In genomic region chr9:120348951-120349429, GRCh38 we compare ENCODE assay signal across 8 cellular contexts.
A peak's percentile ranks its signal among the peaks of the same experiment; 100 is the strongest.
DNase-seq lines count a peak whose midpoint lies in the region; ATAC-seq and TF ChIP-seq lines count a peak whose summit lies in the region.

No MANE protein-coding gene starts in this region.

- no peak overlapping the region for H3K4me2 ChIP-seq in neural cell (ENCODE audit: low read length)

- H3K4me1 ChIP-seq in Panc1 (ENCODE audit: control insufficient read depth, insufficient read depth, low read length) = no peaks in the 10 kb centered on the region
- H3K4me1 ChIP-seq in esophagus muscularis mucosa = no peaks in the 10 kb centered on the region

- no peaks in the 10 kb centered on the region for H3F3A ChIP-seq in neural cell (ENCODE audit: insufficient read depth, low read length, poor library complexity, severe bottlenecking)

- peaks cover 3% of the 10 kb centered on the region for H3K27me3 ChIP-seq in HL-60 (ENCODE audit: insufficient read depth, poor library complexity, severe bottlenecking)
- H3K27me3 ChIP-seq in Panc1 (ENCODE audit: control insufficient read depth, insufficient read depth, low read length) = no peaks in the 10 kb centered on the region
- no peaks in the 10 kb centered on the region for H3K27me3 ChIP-seq in esophagus muscularis mucosa
- no peaks in the 10 kb centered on the region for H3K27me3 ChIP-seq in neural cell (ENCODE audit: insufficient read depth, low read depth, low read length)

- H3K36me3 ChIP-seq in Panc1 (ENCODE audit: control insufficient read depth, insufficient read depth, low read length) (no peaks in the 10 kb centered on the region), esophagus muscularis mucosa (no peaks in the 10 kb centered on the region), neural cell (ENCODE audit: insufficient read depth, low read length) (no peaks in the 10 kb centered on the region)

- H3K9me3 ChIP-seq in Panc1 (ENCODE audit: control insufficient read depth, insufficient read depth, low read depth, low read length) (no peaks in the 10 kb centered on the region), esophagus muscularis mucosa (no peaks in the 10 kb centered on the region), neural cell (ENCODE audit: low read length) (no peaks in the 10 kb centered on the region)

- DNase-seq in NCI-H1436 (lab: John Stamatoyannopoulos, UW) = peak; percentile 51
- no peak for DNase-seq in NCI-H1436 treated with DMSO at 0.1 percent for 48 hours (lab: John Stamatoyannopoulos, UW)
- DNase-seq in HL-60 (ENCODE audit: low read depth in 1 of 2, low spot score in 1 of 2) = peak in 1 of 2 experiments; percentile 17
- DNase-seq in Panc1 (ENCODE audit: low read depth, low spot score) = no peak
- DNase-seq in esophagus muscularis mucosa (ENCODE audit: extremely low spot score) = no peak

- in situ Hi-C loops in Panc1 (cut with HindIII; ENCODE audit: low pct_unique_long_range_greater_than_20kb, low sequenced_read_pairs) = no loop called here

- no peaks in the 10 kb centered on the region for H3K79me2 ChIP-seq in neural cell (replicated peaks; ENCODE audit: insufficient read depth, low read length)

- BruUV-seq in Panc1 (replicated peaks; lab: Mats Ljungman, UMichigan) = no TSS peak

- CTCF ChIA-PET in Panc1 (lab: Charles Lee) = no interaction called here

- H4K20me1 ChIP-seq in neural cell (ENCODE audit: insufficient read depth) = no peaks in the 10 kb centered on the region

- H3K4me3 ChIP-seq in HL-60 (replicated peaks; ENCODE audit: insufficient read depth, low read length) = no peak overlapping the region
- H3K4me3 ChIP-seq in Panc1 (ENCODE audit: low read depth in 2 of 2, low read length in 2 of 2) = no peak overlapping the region
- no peak overlapping the region for H3K4me3 ChIP-seq in esophagus muscularis mucosa
- H3K4me3 ChIP-seq in neural cell (ENCODE audit: low read length) = no peak overlapping the region

- no peak for TF ChIP-seq POLR2A in esophagus muscularis mucosa (IDR thresholded peaks at IDR 0.05; ENCODE audit: low read depth)

- intact Hi-C loops in Panc1 (cut with micrococcal nuclease; ENCODE audit: unreplicated experiment) = loop anchor here (5.0 to 10.0 kb wide), 2 partner anchors 384 to 792 kb away; no protein-coding TSS in a partner anchor
- intact Hi-C loops in esophagus muscularis mucosa (cut with DNase I) = no loop called here

- ATAC-seq in Panc1 = peak; percentile 83
- ATAC-seq in GM19328 (IDR thresholded peaks at IDR 0.05; ENCODE audit: unreplicated experiment) = no peak
- ATAC-seq in activated CD4-positive, CD25-positive, alpha-beta regulatory T cell treated with anti-CD3 and anti-CD28 coated beads, Interleukin-2, amount 50 U/mL, for 24 hours = no peak

- H3K9me2 ChIP-seq in neural cell (ENCODE audit: insufficient read depth, low read length) = no peaks in the 10 kb centered on the region

- peak; percentile 78 for TF ChIP-seq RAD21 in neural cell (conservative IDR thresholded peaks at IDR 0.05)

- TF ChIP-seq EP300 in esophagus muscularis mucosa (IDR thresholded peaks at IDR 0.05) = no peak
- TF ChIP-seq EP300 in neural cell (conservative IDR thresholded peaks at IDR 0.05; ENCODE audit: poor library complexity, severe bottlenecking) = no peak

- WGBS in esophagus muscularis mucosa = 23% methylated on average over 15 of the region's 16 CpGs

- H3K9ac ChIP-seq in neural cell (ENCODE audit: low read length) = no peak overlapping the region

- no peak overlapping the region for H2AFZ ChIP-seq in neural cell (ENCODE audit: low read depth, low read length)

- H3K27ac ChIP-seq in HL-60 (replicated peaks) = no peak overlapping the region
- H3K27ac ChIP-seq in Panc1 (ENCODE audit: low read length) = no peak overlapping the region
- H3K27ac ChIP-seq in esophagus muscularis mucosa (replicated peaks in 1 of 4) = no peak overlapping the region
- no peak overlapping the region for H3K27ac ChIP-seq in neural cell (ENCODE audit: low read length)

- POLR2A ChIA-PET in Panc1 (lab: Charles Lee) = no interaction called here

- peak; percentile 32 for TF ChIP-seq CTCF in HL-60 (IDR thresholded peaks at IDR 0.05; ENCODE audit: insufficient read depth, low read length)
- peak; percentile 76 for TF ChIP-seq CTCF in Panc1 (IDR thresholded peaks at IDR 0.05)
- TF ChIP-seq CTCF in esophagus muscularis mucosa (IDR thresholded peaks at IDR 0.05) = peak in 2 of 3 experiments; percentile 44 to 54
- peak; percentile 71 for TF ChIP-seq CTCF in neural cell (IDR thresholded peaks at IDR 0.05; ENCODE audit: poor library complexity, severe bottlenecking)

TF ChIP-seq in neural cell, 6 proteins besides CTCF, POLR2A, EP300 and RAD21:
- TF ChIP-seq SMC3 (conservative IDR thresholded peaks at IDR 0.05; ENCODE audit: poor library complexity) (peak; percentile 71), EZH2 (IDR thresholded peaks at IDR 0.05; ENCODE audit: borderline replicate concordance, insufficient read depth, low read length, poor library complexity, severe bottlenecking) (no peak)
